Comparison of ENCODE assay signal across 12 cellular contexts in genomic region chr17:77572065-77572601, GRCh38.
DNase-seq lines count a peak whose midpoint lies in the region; ATAC-seq and TF ChIP-seq lines count a peak whose summit lies in the region.
"Had no signal": no experiment of that assay in that cellular context is flagged by ENCODE, and none has a peak within 500 bp of the region (broad histone marks: within the 10 kb centered on the region; RNA-seq: fewer than 3 reads in every experiment).

No MANE protein-coding gene starts in this region.

- peak overlapping the region; percentile 61 for H3K4me3 ChIP-seq in iPS-18a (ENCODE audit: low read length)
- H3K4me3 ChIP-seq in spleen, result peak overlapping the region in 1 of 8 donors; percentile 49
- H3K4me3 ChIP-seq: lung, uterus had no signal

- TF ChIP-seq CTCF in spleen (IDR thresholded peaks at IDR 0.05 in 8 of 11, conservative IDR thresholded peaks at IDR 0.05 in 3 of 11), result no peak

- DNase-seq in NCI-H524 (lab: John Stamatoyannopoulos, UW) (peak; percentile 79 to 84), NCI-H524 treated with DMSO at 0.1 percent for 48 hours (lab: John Stamatoyannopoulos, UW) (no peak), spleen (peak; percentile 46), NOMO-1 treated with DMSO at 0.1 percent for 48 hours (lab: John Stamatoyannopoulos, UW; ENCODE audit: unreplicated experiment) (no peak), COLO829 (ENCODE audit: low spot score) (no peak)
- DNase-seq: ACHN, esophagus squamous epithelium had no signal

- peak overlapping the region; percentile 86 for H3K27ac ChIP-seq in angular gyrus (ENCODE audit: low read depth, low read length)
- H3K27ac ChIP-seq in iPS-18a (ENCODE audit: low read length), result no peak overlapping the region
- no peak overlapping the region for H3K27ac ChIP-seq in spleen
- H3K27ac ChIP-seq: uterus had no signal

- H3K9me3 ChIP-seq in iPS-18a (ENCODE audit: control insufficient read depth, low read depth, low read length) (no peaks in the 10 kb centered on the region), spleen (no peaks in the 10 kb centered on the region)
- H3K9me3 ChIP-seq: esophagus squamous epithelium, uterus had no signal

- 14 to 27% (median 22%) methylated on average over 15 of the region's 15 CpGs for WGBS in spleen, 5 donors

- H3K4me1 ChIP-seq in iPS-18a (ENCODE audit: control insufficient read depth, low read depth, low read length), result peaks cover 20% of the 10 kb centered on the region
- peaks cover 10 to 24% (median 15%) of the 10 kb centered on the region in 6 donors for H3K4me1 ChIP-seq in spleen
- H3K4me1 ChIP-seq: uterus had no signal

- ATAC-seq in HG02588 (IDR thresholded peaks at IDR 0.05; ENCODE audit: unreplicated experiment), result no peak

- H3K36me3 ChIP-seq in iPS-18a (ENCODE audit: control insufficient read depth, low read depth, low read length) (no peaks in the 10 kb centered on the region), spleen (no peaks in the 10 kb centered on the region)
- H3K36me3 ChIP-seq: esophagus squamous epithelium, uterus had no signal

- H3K27me3 ChIP-seq in iPS-18a (ENCODE audit: control insufficient read depth, insufficient read depth, low read length) (peaks cover 29% of the 10 kb centered on the region), spleen (replicated peaks in 1 of 7) (peaks cover 0 to 53% (median 31%) of the 10 kb centered on the region in 7 donors)
- H3K27me3 ChIP-seq: uterus had no signal

- intact Hi-C loops in spleen (cut with DNase I; ENCODE audit: low total_unique reads), result no loop called here

- no peak overlapping the region for H3K9ac ChIP-seq in iPS-18a (ENCODE audit: low read length)

- no peak for TF ChIP-seq POLR2A in spleen (IDR thresholded peaks at IDR 0.05)

Comparison
In these comparisons a context has a peak if more than half of its experiments do, and no peak if none do; other contexts are left out.
1. DNase-seq: peak in NCI-H524 (2 of 2) and spleen (single experiment); none in NCI-H524 treated with DMSO at 0.1 percent for 48 hours (single experiment), NOMO-1 treated with DMSO at 0.1 percent for 48 hours (single experiment) and COLO829 (single experiment).